25 cellular contexts compared by ENCODE assay signal in the genomic region with DNA sequence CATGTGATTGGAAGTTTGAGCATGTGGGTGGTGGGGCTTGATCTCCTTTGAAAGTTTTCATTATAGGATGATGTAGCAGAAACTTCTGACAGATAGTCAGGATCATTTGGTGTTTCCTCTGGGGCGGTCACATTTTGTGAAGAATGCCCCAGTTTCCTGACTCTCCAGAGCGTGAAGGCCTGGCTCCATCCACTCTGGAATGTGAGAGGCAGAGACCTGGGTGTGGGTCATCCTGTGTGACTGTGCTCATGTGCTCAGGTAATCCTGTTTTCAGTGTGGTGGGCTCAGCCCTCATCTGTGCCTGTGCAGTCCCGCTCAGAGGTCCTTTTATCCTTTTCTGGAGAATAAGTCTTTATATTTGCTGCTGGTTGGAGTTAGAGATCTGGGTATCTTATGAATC.
A peak's percentile ranks its signal among the peaks of the same experiment; 100 is the strongest.
DNase-seq lines count a peak whose midpoint lies in the region; ATAC-seq, FAIRE-seq and TF ChIP-seq lines count a peak whose summit lies in the region.
"Had no signal": no experiment of that assay in that cellular context is flagged by ENCODE, and none has a peak within 500 bp of the region (broad histone marks: within the 10 kb centered on the region; RNA-seq: fewer than 3 reads in every experiment).

No MANE protein-coding gene starts in this region.

- H3K9me3 ChIP-seq in SK-N-MC (ENCODE audit: low read depth, low read length) = no peaks in the 10 kb centered on the region
- H3K9me3 ChIP-seq: BLaER1, left ventricle myocardium inferior, prostate gland had no signal

- no peaks in the 10 kb centered on the region for H3K27me3 Mint-ChIP-seq in activated naive CD4-positive, alpha-beta T cell treated with anti-CD3 and anti-CD28 coated beads, Interleukin-2, amount 50 U/mL, for 24 hours
- no peaks in the 10 kb centered on the region for H3K27me3 Mint-ChIP-seq in mesothelial cell of epicardium (ENCODE audit: low read depth)
- H3K27me3 Mint-ChIP-seq: activated B cell treated with CpG ODN at 0.5 μM for 24 hours had no signal

- no peak for ATAC-seq in stimulated activated effector memory CD8-positive, alpha-beta T cell treated with anti-CD3 and anti-CD28 coated beads, Interleukin-12 subunit alpha, Interleukin-12 subunit beta, amount 100 ng/mL, for 72 hours
- ATAC-seq: activated CD8-positive, alpha-beta T cell treated with anti-CD3 and anti-CD28 coated beads, Interleukin-2, amount 10 ng/mL, durations not matched to agents 7 days and 5 days; PC-3 had no signal

- TF ChIP-seq CTCF in mesothelial cell of epicardium (IDR thresholded peaks at IDR 0.05; ENCODE audit: unreplicated experiment) = no peak

- DNase-seq in activated naive CD4-positive, alpha-beta T cell (lab: John Stamatoyannopoulos, UW) = no peak
- DNase-seq in SK-N-MC (ENCODE audit: low read depth, low spot score) (no peak), mesothelial cell of epicardium (ENCODE audit: low spot score in 2 of 2, unreplicated experiment in 2 of 2) (no peak), GM19239 (ENCODE audit: insufficient read length, low spot score) (no peak), EL (no peak), NCI-H1417 treated with DMSO at 0.1 percent for 48 hours (lab: John Stamatoyannopoulos, UW) (no peak)
- DNase-seq in stimulated activated effector memory CD8-positive, alpha-beta T cell treated with anti-CD3 and anti-CD28 coated beads, Interleukin-12 subunit alpha, Interleukin-12 subunit beta, amount 100 ng/mL, for 72 hours (ENCODE audit: low spot score in 2 of 2) = no peak
- DNase-seq: activated B cell treated with CpG ODN at 0.5 μM for 24 hours; activated CD8-positive, alpha-beta T cell treated with anti-CD3 and anti-CD28 coated beads, Interleukin-2, amount 10 ng/mL, durations not matched to agents 7 days and 5 days; activated T-cell treated with anti-CD3 and anti-CD28 coated beads for 4 hours; Calu3; H7; left ventricle myocardium inferior; MV-4-11; NCI-H1694 treated with DMSO at 0.1 percent for 48 hours; NCI-H2171; NCI-H510A treated with DMSO at 0.1 percent for 48 hours; PC-3; Right ventricle myocardium superior; T1000 had no signal

- H3K27ac Mint-ChIP-seq in activated naive CD4-positive, alpha-beta T cell treated with anti-CD3 and anti-CD28 coated beads, Interleukin-2, amount 50 U/mL, for 24 hours = peak overlapping the region; percentile 92
- H3K27ac Mint-ChIP-seq in mesothelial cell of epicardium = peak overlapping the region; percentile 20
- peak overlapping the region; percentile 38 for H3K27ac Mint-ChIP-seq in stimulated activated effector memory CD8-positive, alpha-beta T cell treated with anti-CD3 and anti-CD28 coated beads, Interleukin-12 subunit alpha, Interleukin-12 subunit beta, amount 100 ng/mL, for 72 hours
- H3K27ac Mint-ChIP-seq: activated B cell treated with CpG ODN at 0.5 μM for 24 hours; activated CD8-positive, alpha-beta T cell treated with anti-CD3 and anti-CD28 coated beads, Interleukin-2, amount 10 ng/mL, durations not matched to agents 7 days and 5 days had no signal

- no peak overlapping the region for H3K4me3 ChIP-seq in SK-N-MC
- H3K4me3 ChIP-seq: BLaER1, left ventricle myocardium inferior, prostate gland had no signal

- 0 out of 2 replicates have a peak overlapping the region, but pooled peaks have one; percentile 32 for H3K27ac ChIP-seq in SK-N-MC
- H3K27ac ChIP-seq: BLaER1, epithelial cell of prostate, KMS-11, left ventricle myocardium inferior, prostate gland had no signal

- no peak for FAIRE-seq in GM19239 (lab: Jason Lieb, UNC)

- H3K9ac ChIP-seq in SK-N-MC (ENCODE audit: insufficient read length) = no peak overlapping the region
- H3K9ac ChIP-seq: BLaER1, KMS-11 had no signal

- peaks cover 4% of the 10 kb centered on the region for H3K4me1 Mint-ChIP-seq in activated naive CD4-positive, alpha-beta T cell treated with anti-CD3 and anti-CD28 coated beads, Interleukin-2, amount 50 U/mL, for 24 hours
- no peaks in the 10 kb centered on the region for H3K4me1 Mint-ChIP-seq in mesothelial cell of epicardium
- H3K4me1 Mint-ChIP-seq in stimulated activated effector memory CD8-positive, alpha-beta T cell treated with anti-CD3 and anti-CD28 coated beads, Interleukin-12 subunit alpha, Interleukin-12 subunit beta, amount 100 ng/mL, for 72 hours = peaks cover 14% of the 10 kb centered on the region
- H3K4me1 Mint-ChIP-seq: activated B cell treated with CpG ODN at 0.5 μM for 24 hours had no signal

- H3K36me3 ChIP-seq in SK-N-MC (ENCODE audit: insufficient read depth, low read length) = peaks cover 92% of the 10 kb centered on the region

- no peak overlapping the region for H3K4me3 Mint-ChIP-seq in activated naive CD4-positive, alpha-beta T cell treated with anti-CD3 and anti-CD28 coated beads, Interleukin-2, amount 50 U/mL, for 24 hours
- H3K4me3 Mint-ChIP-seq in mesothelial cell of epicardium = no peak overlapping the region
- no peak overlapping the region for H3K4me3 Mint-ChIP-seq in stimulated activated effector memory CD8-positive, alpha-beta T cell treated with anti-CD3 and anti-CD28 coated beads, Interleukin-12 subunit alpha, Interleukin-12 subunit beta, amount 100 ng/mL, for 72 hours
- H3K4me3 Mint-ChIP-seq: activated B cell treated with CpG ODN at 0.5 μM for 24 hours; activated CD8-positive, alpha-beta T cell treated with anti-CD3 and anti-CD28 coated beads, Interleukin-2, amount 10 ng/mL, durations not matched to agents 7 days and 5 days had no signal

- H3K9me3 Mint-ChIP-seq in activated naive CD4-positive, alpha-beta T cell treated with anti-CD3 and anti-CD28 coated beads, Interleukin-2, amount 50 U/mL, for 24 hours = no peaks in the 10 kb centered on the region
- H3K9me3 Mint-ChIP-seq in mesothelial cell of epicardium = no peaks in the 10 kb centered on the region
- no peaks in the 10 kb centered on the region for H3K9me3 Mint-ChIP-seq in stimulated activated effector memory CD8-positive, alpha-beta T cell treated with anti-CD3 and anti-CD28 coated beads, Interleukin-12 subunit alpha, Interleukin-12 subunit beta, amount 100 ng/mL, for 72 hours
- H3K9me3 Mint-ChIP-seq: activated B cell treated with CpG ODN at 0.5 μM for 24 hours had no signal

- H3K36me3 Mint-ChIP-seq in activated naive CD4-positive, alpha-beta T cell treated with anti-CD3 and anti-CD28 coated beads, Interleukin-2, amount 50 U/mL, for 24 hours = peaks cover 28% of the 10 kb centered on the region
- peaks cover 56% of the 10 kb centered on the region for H3K36me3 Mint-ChIP-seq in mesothelial cell of epicardium
- no peaks in the 10 kb centered on the region for H3K36me3 Mint-ChIP-seq in stimulated activated effector memory CD8-positive, alpha-beta T cell treated with anti-CD3 and anti-CD28 coated beads, Interleukin-12 subunit alpha, Interleukin-12 subunit beta, amount 100 ng/mL, for 72 hours

Comparison
In these comparisons a context has a peak if more than half of its experiments do, and no peak if none do; other contexts are left out.
1. H3K27ac Mint-ChIP-seq: peak in every context shown above with its lines; median percentile 92 in activated naive CD4-positive, alpha-beta T cell treated with anti-CD3 and anti-CD28 coated beads, Interleukin-2, amount 50 U/mL, for 24 hours; 38 in stimulated activated effector memory CD8-positive, alpha-beta T cell treated with anti-CD3 and anti-CD28 coated beads, Interleukin-12 subunit alpha, Interleukin-12 subunit beta, amount 100 ng/mL, for 72 hours; 20 in mesothelial cell of epicardium.